21 cellular contexts compared by ENCODE assay signal in the genomic region with DNA sequence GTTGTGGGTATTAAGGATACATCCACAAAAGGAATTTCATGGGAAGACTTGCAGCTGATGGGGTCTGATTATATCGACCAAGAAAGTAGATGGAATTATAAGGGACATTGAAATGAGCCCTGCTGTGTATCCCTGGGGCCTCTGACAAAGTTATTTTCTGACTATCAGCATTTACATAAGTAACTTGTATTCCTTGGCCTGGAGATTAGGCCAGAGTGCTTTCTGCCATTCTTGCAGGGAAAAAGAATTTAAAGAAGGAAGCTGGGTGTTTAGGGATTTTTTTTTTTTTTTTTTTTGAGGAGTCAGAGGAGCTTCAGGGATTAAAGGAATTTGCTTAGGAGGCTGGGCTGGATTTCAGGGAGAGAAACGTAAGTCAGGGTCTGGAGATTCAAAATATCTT. TPM values are rescaled to one million over a fixed set of nuclear protein-coding genes. Genes with fewer than 3 reads are reported as not detected.
DNase-seq lines count a peak whose midpoint lies in the region; ATAC-seq and TF ChIP-seq lines count a peak whose summit lies in the region.
"Had no signal": no experiment of that assay in that cellular context is flagged by ENCODE, and none has a peak within 500 bp of the region (broad histone marks: within the 10 kb centered on the region; RNA-seq: fewer than 3 reads in every experiment).

No MANE protein-coding gene starts in this region.

- H3K27me3 ChIP-seq in breast epithelium (no peaks in the 10 kb centered on the region), RWPE2 (ENCODE audit: insufficient read depth, poor library complexity, severe bottlenecking) (no peaks in the 10 kb centered on the region)

- H3K36me3 Mint-ChIP-seq in MCF 10A (ENCODE audit: insufficient read depth, unreplicated experiment) = no peaks in the 10 kb centered on the region

- H3K9me3 ChIP-seq in breast epithelium (no peaks in the 10 kb centered on the region), RWPE2 (ENCODE audit: severe bottlenecking) (no peaks in the 10 kb centered on the region)
- H3K9me3 ChIP-seq: SK-N-SH had no signal

- BruUV-seq in MCF 10A (replicated peaks; lab: Mats Ljungman, UMichigan) = no TSS peak

- H3K27me3 Mint-ChIP-seq in MCF 10A (ENCODE audit: insufficient read depth, unreplicated experiment) = no peaks in the 10 kb centered on the region

- POLR2A ChIA-PET in MCF 10A (lab: Yijun Ruan, JAX) = interaction anchor here (0.6 to 1.6 kb wide), 4 partner anchors 9 to 884 kb away, joined by 3 to 4 read pairs (median 3); no protein-coding TSS in a partner anchor

- no peak for DNase-seq in MCF 10A (ENCODE audit: unreplicated experiment)
- DNase-seq in breast epithelium (ENCODE audit: low spot score in 2 of 2) = no peak
- DNase-seq in RWPE2 (ENCODE audit: low spot score) = no peak
- peak; percentile 61 for DNase-seq in islet precursor cell
- no peak for DNase-seq in HUDEP-2 (lab: John Stamatoyannopoulos, UW; ENCODE audit: unreplicated experiment in 76 of 76)
- no peak for DNase-seq in NCI-H146 treated with DMSO at 0.1 percent for 48 hours (lab: John Stamatoyannopoulos, UW; ENCODE audit: unreplicated experiment)
- no peak for DNase-seq in posterior vena cava (ENCODE audit: low spot score)
- DNase-seq: AML-193, DMS79 treated with DMSO at 0.1 percent for 48 hours, KBM-7, MV-4-11, NCI-H187, NCI-H345, NCI-H524 treated with DMSO at 0.1 percent for 48 hours, SHP77, SK-N-SH had no signal

- CTCF ChIA-PET in MCF 10A (lab: Yijun Ruan, JAX) = interaction anchor here (0.5 to 1.2 kb wide), 2 partner anchors 10 to 80 kb away, joined by 3 to 4 read pairs; no protein-coding TSS in a partner anchor

- H3K27ac ChIP-seq in breast epithelium = no peak overlapping the region
- peak overlapping the region; percentile 41 for H3K27ac ChIP-seq in RWPE2 (ENCODE audit: poor library complexity, severe bottlenecking)
- H3K27ac ChIP-seq: 22Rv1, C4-2B had no signal

- TF ChIP-seq CTCF in MCF 10A (IDR thresholded peaks at IDR 0.05; ENCODE audit: unreplicated experiment) = no peak
- TF ChIP-seq CTCF in breast epithelium (IDR thresholded peaks at IDR 0.05) = no peak
- TF ChIP-seq CTCF in RWPE2 (IDR thresholded peaks at IDR 0.05; ENCODE audit: poor library complexity, severe bottlenecking) = no peak

- ATAC-seq in RWPE2 (ENCODE audit: low read depth) = no peak
- ATAC-seq in HG02885 (IDR thresholded peaks at IDR 0.05; ENCODE audit: poor library complexity, unreplicated experiment) = no peak
- ATAC-seq: HepG2 had no signal

- H3K36me3 ChIP-seq in breast epithelium = no peaks in the 10 kb centered on the region
- no peaks in the 10 kb centered on the region for H3K36me3 ChIP-seq in RWPE2 (ENCODE audit: low read depth)

- H3K4me1 ChIP-seq in breast epithelium (no peaks in the 10 kb centered on the region), RWPE2 (ENCODE audit: insufficient read depth, poor library complexity, severe bottlenecking) (peaks cover 11% of the 10 kb centered on the region)

- H3K27ac Mint-ChIP-seq in MCF 10A (ENCODE audit: low read depth, unreplicated experiment) = peak overlapping the region; percentile 70

- peaks cover 10% of the 10 kb centered on the region for H3K4me1 Mint-ChIP-seq in MCF 10A (ENCODE audit: insufficient read depth, unreplicated experiment)

- no peaks in the 10 kb centered on the region for H3K9me3 Mint-ChIP-seq in MCF 10A (ENCODE audit: unreplicated experiment)

- H3K4me3 Mint-ChIP-seq in MCF 10A (ENCODE audit: unreplicated experiment) = no peak overlapping the region

- no peak overlapping the region for H3K4me3 ChIP-seq in breast epithelium
- no peak overlapping the region for H3K4me3 ChIP-seq in RWPE2 (ENCODE audit: severe bottlenecking)

- intact Hi-C loops in MCF 10A (cut with micrococcal nuclease) = no loop called here
- intact Hi-C loops in breast epithelium (cut with DNase I; ENCODE audit: low total_unique reads) = loop anchor here (5.0 kb wide), 2 partner anchors 727 to 1298 kb away; no protein-coding TSS in a partner anchor
- intact Hi-C loops in posterior vena cava (cut with DNase I) = no loop called here

- TF ChIP-seq POLR2A in breast epithelium (IDR thresholded peaks at IDR 0.05) = no peak

RNA-seq across cellular contexts. Expression of a gene that starts 4.6 kb away (rescaled TPM):
- not detected in 2 replicates for total RNA-seq in MCF 10A (2022)
- total RNA-seq in breast epithelium = not detected
- total RNA-seq in posterior vena cava = not detected
- total RNA-seq: G401, HepG2 had no signal
